In genomic region chr5:5421149-5421960, GRCh38 we compare ENCODE assay signal across 7 cellular contexts. TPM values are rescaled to one million over a fixed set of nuclear protein-coding genes. Genes with fewer than 3 reads are reported as not detected.
A peak's percentile ranks its signal among the peaks of the same experiment; 100 is the strongest.
DNase-seq lines count a peak whose midpoint lies in the region; ATAC-seq and TF ChIP-seq lines count a peak whose summit lies in the region.

No MANE protein-coding gene starts in this region.

- H3K18ac ChIP-seq in mesendoderm (ENCODE audit: low read length): peak overlapping the region; percentile 19

- H3K4me1 ChIP-seq in RWPE2 (ENCODE audit: insufficient read depth, poor library complexity, severe bottlenecking) (peaks cover 4% of the 10 kb centered on the region), mesendoderm (ENCODE audit: control insufficient read depth, low read depth, low read length) (peaks cover 9% of the 10 kb centered on the region)

- in situ Hi-C loops in GM13976 (cut with MboI; ENCODE audit: low sequenced_read_pairs, unreplicated experiment): loop anchor here (25.0 kb wide), 1 partner anchor 534 kb away; no protein-coding TSS in a partner anchor

- peaks cover 15% of the 10 kb centered on the region for H3K79me1 ChIP-seq in mesendoderm (ENCODE audit: low read length)

- H3K4me3 ChIP-seq in GM12875 (ENCODE audit: low read depth, low read length) (peak overlapping the region; percentile 82), RWPE2 (ENCODE audit: severe bottlenecking) (peak overlapping the region; percentile 93), cardiac fibroblast (replicated peaks in 1 of 2; ENCODE audit: low read depth in 2 of 2, low read length in 2 of 2) (peak overlapping the region; percentile 63 to 72), mesendoderm (ENCODE audit: low read length) (peak overlapping the region; percentile 48)

- no peaks in the 10 kb centered on the region for H3K9me3 ChIP-seq in RWPE2 (ENCODE audit: severe bottlenecking)

- H3K23ac ChIP-seq in mesendoderm (ENCODE audit: low read length): no peak overlapping the region

- H3K27me3 ChIP-seq in RWPE2 (ENCODE audit: insufficient read depth, poor library complexity, severe bottlenecking) (no peaks in the 10 kb centered on the region), mesendoderm (ENCODE audit: insufficient read depth, low read length, poor library complexity) (no peaks in the 10 kb centered on the region)

- no peak overlapping the region for H2AK5ac ChIP-seq in mesendoderm (ENCODE audit: low read length)

- H3K9me3 Mint-ChIP-seq in type B pancreatic cell: no peaks in the 10 kb centered on the region

- peaks cover 36% of the 10 kb centered on the region for H3K79me2 ChIP-seq in mesendoderm (ENCODE audit: control insufficient read depth, insufficient read depth, low read length)

- WGBS in mesendoderm (ENCODE audit: extremely low coverage, insufficient coverage, low lambda C conversion rate): no CpG with 5 or more reads among the region's 24 CpGs

- H3K9ac ChIP-seq in mesendoderm (ENCODE audit: low read length): peak overlapping the region; percentile 71

- peak; percentile 29 for ATAC-seq in HG02610 (IDR thresholded peaks at IDR 0.05; ENCODE audit: unreplicated experiment)
- no peak for ATAC-seq in RWPE2 (ENCODE audit: low read depth)

- H4K5ac ChIP-seq in mesendoderm (ENCODE audit: low read length): no peak overlapping the region

- no peaks in the 10 kb centered on the region for H3K36me3 Mint-ChIP-seq in type B pancreatic cell

- no peak overlapping the region for H3K4ac ChIP-seq in mesendoderm (ENCODE audit: low read depth, low read length)

- H2BK5ac ChIP-seq in mesendoderm (ENCODE audit: low read length): no peak overlapping the region

- H3K4me3 Mint-ChIP-seq in type B pancreatic cell: peak overlapping the region; percentile 95

- peaks cover 19% of the 10 kb centered on the region for H3K4me1 Mint-ChIP-seq in type B pancreatic cell (ENCODE audit: unreplicated experiment)

- peak overlapping the region; percentile 98 for H3K27ac Mint-ChIP-seq in type B pancreatic cell

- H3K36me3 ChIP-seq in RWPE2 (ENCODE audit: low read depth): 0 out of 2 replicates have a peak, but pooled peaks cover 7% of the 10 kb centered on the region
- no peaks in the 10 kb centered on the region for H3K36me3 ChIP-seq in mesendoderm (ENCODE audit: control insufficient read depth, insufficient read depth, low read length)

- peak overlapping the region; percentile 14 for H4K8ac ChIP-seq in mesendoderm (ENCODE audit: low read depth, low read length)

- H3K27ac ChIP-seq in RWPE2 (ENCODE audit: poor library complexity, severe bottlenecking) (peak overlapping the region; percentile 76), mesendoderm (ENCODE audit: low read depth, low read length) (peak overlapping the region; percentile 48)

- TF ChIP-seq CTCF in GM12875 (IDR thresholded peaks at IDR 0.05; ENCODE audit: borderline replicate concordance, insufficient read depth, low read depth, low read length): no peak
- TF ChIP-seq CTCF in RWPE2 (IDR thresholded peaks at IDR 0.05; ENCODE audit: poor library complexity, severe bottlenecking): no peak
- TF ChIP-seq CTCF in cardiac fibroblast (IDR thresholded peaks at IDR 0.05; ENCODE audit: low read depth, low read length): no peak
- TF ChIP-seq CTCF in type B pancreatic cell (conservative IDR thresholded peaks at IDR 0.05): no peak
- TF ChIP-seq CTCF in GM13976 (IDR thresholded peaks at IDR 0.05; ENCODE audit: borderline replicate concordance, control extremely low read depth, extremely low read depth, insufficient read depth, missing control alignments): no peak

- H3K4me2 ChIP-seq in mesendoderm (ENCODE audit: low read length): peak overlapping the region; percentile 65

- DNase-seq in RWPE2 (ENCODE audit: low spot score) (no peak), cardiac fibroblast (ENCODE audit: low read depth in 2 of 2) (no peak), mesendoderm (peak; percentile 43), type B pancreatic cell (ENCODE audit: extremely low spot score, unreplicated experiment) (no peak), GM13976 (ENCODE audit: low spot score) (no peak)

- H2BK15ac ChIP-seq in mesendoderm (replicated peaks; ENCODE audit: low read depth): no peak overlapping the region

- peak overlapping the region; percentile 70 for H3K56ac ChIP-seq in mesendoderm (ENCODE audit: low read length)

- H2BK120ac ChIP-seq in mesendoderm (ENCODE audit: low read depth, low read length): no peak overlapping the region

- H3K27me3 Mint-ChIP-seq in type B pancreatic cell: no peaks in the 10 kb centered on the region

RNA-seq across cellular contexts. Expression of gene ICE1, which starts 1.1 kb away (rescaled TPM):
- 26.4 TPM for polyA plus RNA-seq in mesendoderm (2013, experiment 1 of 2)
- 26.6 TPM for polyA plus RNA-seq in mesendoderm (2013, experiment 2 of 2)
- 32.0 and 37.8 TPM in 2 replicates for total RNA-seq in type B pancreatic cell (ENCODE audit: low replicate concordance)
